ENCODE assay signal across 10 cellular contexts in genomic region chr10:48670978-48671913, GRCh38. TPM values are rescaled to one million over a fixed set of nuclear protein-coding genes. Genes with fewer than 3 reads are reported as not detected.
DNase-seq lines count a peak whose midpoint lies in the region; ATAC-seq lines count a peak whose summit lies in the region.
"Had no signal": no experiment of that assay in that cellular context is flagged by ENCODE, and none has a peak within 500 bp of the region (broad histone marks: within the 10 kb centered on the region; RNA-seq: fewer than 3 reads in every experiment).

No MANE protein-coding gene starts in this region.

- intact Hi-C loops in CD4-positive, alpha-beta memory T cell (cut with micrococcal nuclease) = no loop called here

- peak; percentile 37 for ATAC-seq in GM18508 (IDR thresholded peaks at IDR 0.05; ENCODE audit: insufficient read depth, unreplicated experiment)
- ATAC-seq in GM21619 (IDR thresholded peaks at IDR 0.05; ENCODE audit: unreplicated experiment) = peak; percentile 61
- ATAC-seq in HG03571 (IDR thresholded peaks at IDR 0.05; ENCODE audit: unreplicated experiment) = peak; percentile 65

- H3K27me3 Mint-ChIP-seq in CD4-positive, alpha-beta memory T cell = peaks cover 5 to 6% of the 10 kb centered on the region in 2 donors

- no peak overlapping the region for H3K27ac ChIP-seq in CD4-positive, alpha-beta memory T cell (ENCODE audit: low read depth, low read length)
- H3K27ac ChIP-seq: epithelial cell of prostate had no signal

- no peak overlapping the region for H3K4me3 Mint-ChIP-seq in CD4-positive, alpha-beta memory T cell

- H3K27me3 ChIP-seq in CD4-positive, alpha-beta memory T cell (ENCODE audit: insufficient read depth, low read length) = no peaks in the 10 kb centered on the region

- H3K9me3 Mint-ChIP-seq in CD4-positive, alpha-beta memory T cell = peaks cover 0 to 2% (median 0%) of the 10 kb centered on the region in 8 donors

- no peaks in the 10 kb centered on the region for H3K36me3 ChIP-seq in CD4-positive, alpha-beta memory T cell (ENCODE audit: insufficient read depth, low read length)

- H3K4me1 ChIP-seq in CD4-positive, alpha-beta memory T cell (ENCODE audit: insufficient read depth, low read length) = no peaks in the 10 kb centered on the region

- CTCF ChIA-PET in CD4-positive, alpha-beta memory T cell (lab: Charles Lee; ENCODE audit: partially characterized antibody) = no interaction called here

- no peak overlapping the region for H3K4me3 ChIP-seq in CD4-positive, alpha-beta memory T cell (ENCODE audit: low read length in 2 of 2)

- H3K4me1 Mint-ChIP-seq in CD4-positive, alpha-beta memory T cell = no peaks in the 10 kb centered on the region

- H3K36me3 Mint-ChIP-seq in CD4-positive, alpha-beta memory T cell = no peaks in the 10 kb centered on the region

- POLR2A ChIA-PET in CD4-positive, alpha-beta memory T cell (lab: Charles Lee; ENCODE audit: partially characterized antibody) = no interaction called here

- DNase-seq in left kidney (ENCODE audit: low read depth, low spot score) (peak; percentile 80), hippocampal formation (lab: John Stamatoyannopoulos, UW) (no peak)
- no peak for DNase-seq in CD4-positive, alpha-beta memory T cell
- no peak for DNase-seq in stimulated activated CD4-positive, alpha-beta T cell treated with anti-CD3 and anti-CD28 coated beads, Interleukin-2, amount 100 ng/mL, for 48 hours
- DNase-seq in activated T-cell treated with anti-CD3 and anti-CD28 coated beads, Interleukin-2, amount 50 U/mL, for 1 hour = no peak
- DNase-seq: right cardiac atrium had no signal

- no peaks in the 10 kb centered on the region for H3K9me3 ChIP-seq in CD4-positive, alpha-beta memory T cell (ENCODE audit: control insufficient read depth in 1 of 2, low read length in 2 of 2)

- no peak overlapping the region for H3K27ac Mint-ChIP-seq in CD4-positive, alpha-beta memory T cell

RNA-seq across cellular contexts. Expression of gene WDFY4, which starts 13.4 kb away (rescaled TPM):
- under 1 TPM; 0.81 to 1.00 TPM for total RNA-seq in CD4-positive, alpha-beta memory T cell
- polyA plus RNA-seq in CD4-positive, alpha-beta memory T cell = under 1 TPM in 1 of 2 donors, not detected in 1; 0.29 TPM
